ENCODE assay signal across 13 cellular contexts in the genomic region with DNA sequence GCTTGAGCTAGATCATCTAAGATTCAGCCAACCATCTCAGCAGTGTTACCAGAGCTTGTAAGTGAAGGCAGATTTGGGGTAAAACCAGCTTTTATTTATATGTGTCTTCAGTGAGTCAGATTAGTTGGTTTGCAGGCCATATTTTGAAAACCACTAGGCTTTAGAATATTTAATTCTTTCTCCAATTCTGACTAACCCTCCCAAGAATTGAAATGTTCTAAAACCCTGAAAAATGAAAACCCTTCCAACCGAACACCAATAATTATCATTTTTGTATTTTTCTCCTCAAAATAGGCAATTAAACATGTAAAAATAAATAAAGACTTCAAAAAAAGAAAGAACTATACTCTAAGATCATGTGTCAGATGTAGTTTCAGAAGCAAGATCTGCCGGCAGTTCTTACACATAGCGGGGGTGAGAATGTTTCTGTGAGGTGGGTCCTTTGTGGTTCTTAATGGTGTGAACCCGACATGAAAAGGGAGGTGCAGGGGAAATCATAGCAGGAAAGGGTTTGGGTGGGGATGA. TPM values are rescaled to one million over a fixed set of nuclear protein-coding genes. Genes with fewer than 3 reads are reported as not detected.
DNase-seq lines count a peak whose midpoint lies in the region; ATAC-seq and TF ChIP-seq lines count a peak whose summit lies in the region.
"Had no signal": no experiment of that assay in that cellular context is flagged by ENCODE, and none has a peak within 500 bp of the region (broad histone marks: within the 10 kb centered on the region; RNA-seq: fewer than 3 reads in every experiment).

No MANE protein-coding gene starts in this region.

- H2BK5ac ChIP-seq in neuronal stem cell (ENCODE audit: low read length) = no peak overlapping the region

- H3K4me3 Mint-ChIP-seq in activated CD8-positive, alpha-beta memory T cell treated with anti-CD3 and anti-CD28 coated beads, Interleukin-2, amount 10 ng/mL, durations not matched to agents 7 days and 5 days = peak overlapping the region; percentile 30
- peak overlapping the region; percentile 47 for H3K4me3 Mint-ChIP-seq in T-helper 2 cell treated with Interferon-gamma antibody and Interleukin-4, amounts not matched to agents 5 μg/mL and 100 μg/mL, for 36 hours
- H3K4me3 Mint-ChIP-seq: activated CD4-positive, alpha-beta T cell treated with anti-CD3 and anti-CD28 coated beads, Interleukin-2, amount 10 ng/mL, durations not matched to agents 7 days and 5 days had no signal

- H3K4me1 Mint-ChIP-seq in activated CD8-positive, alpha-beta memory T cell treated with anti-CD3 and anti-CD28 coated beads, Interleukin-2, amount 10 ng/mL, durations not matched to agents 7 days and 5 days = peaks cover 61% of the 10 kb centered on the region
- H3K4me1 Mint-ChIP-seq in T-helper 2 cell treated with Interferon-gamma antibody and Interleukin-4, amounts not matched to agents 5 μg/mL and 100 μg/mL, for 36 hours (ENCODE audit: low read depth) = peaks cover 25% of the 10 kb centered on the region

- H3K27ac ChIP-seq in neutrophil = peak overlapping the region; percentile 94
- no peak overlapping the region for H3K27ac ChIP-seq in colonic mucosa
- H3K27ac ChIP-seq in neuronal stem cell (replicated peaks; ENCODE audit: low read length) = no peak overlapping the region
- H3K27ac ChIP-seq: suprapubic skin had no signal

- H2AFZ ChIP-seq in neuronal stem cell (ENCODE audit: low read length) = no peak overlapping the region

- H3K4me3 ChIP-seq in neutrophil (ENCODE audit: low read depth in 1 of 2, low read length in 1 of 2) = no peak overlapping the region
- no peak overlapping the region for H3K4me3 ChIP-seq in colonic mucosa
- H3K4me3 ChIP-seq in neuronal stem cell (ENCODE audit: low read length in 2 of 2) = no peak overlapping the region
- H3K4me3 ChIP-seq: suprapubic skin had no signal

- 100% methylated on average over 1 of the region's 4 CpGs; no CpG with 5 or more reads in 1 of the 2 donors for WGBS in neuronal stem cell (ENCODE audit: extremely low coverage in 2 of 2, insufficient read length in 2 of 2, insufficient replicate concordance in 1 of 2), 2 donors

- no peak overlapping the region for H3K4me2 ChIP-seq in neuronal stem cell (ENCODE audit: insufficient read depth, low read length, poor library complexity, severe bottlenecking)

- no peak overlapping the region for H2BK12ac ChIP-seq in neuronal stem cell (ENCODE audit: low read length)

- H3K36me3 ChIP-seq in neutrophil (peaks cover 72% of the 10 kb centered on the region), colonic mucosa (no peaks in the 10 kb centered on the region), neuronal stem cell (replicated peaks in 1 of 2; ENCODE audit: control insufficient read depth in 2 of 2, insufficient read depth in 2 of 2, low read length in 2 of 2) (no peaks in the 10 kb centered on the region)
- H3K36me3 ChIP-seq: suprapubic skin had no signal

- intact Hi-C loops in colonic mucosa (cut with DNase I) = no loop called here

- peaks cover 48% of the 10 kb centered on the region for H3K36me3 Mint-ChIP-seq in activated CD8-positive, alpha-beta memory T cell treated with anti-CD3 and anti-CD28 coated beads, Interleukin-2, amount 10 ng/mL, durations not matched to agents 7 days and 5 days
- no peaks in the 10 kb centered on the region for H3K36me3 Mint-ChIP-seq in T-helper 2 cell treated with Interferon-gamma antibody and Interleukin-4, amounts not matched to agents 5 μg/mL and 100 μg/mL, for 36 hours (ENCODE audit: low read depth)

- peaks cover 50 to 56% of the 10 kb centered on the region in 2 experiments for H3K4me1 ChIP-seq in neutrophil (ENCODE audit: control insufficient read depth in 1 of 2, insufficient read depth in 1 of 2, low read depth in 1 of 2, low read length in 1 of 2)
- no peaks in the 10 kb centered on the region for H3K4me1 ChIP-seq in colonic mucosa
- H3K4me1 ChIP-seq in neuronal stem cell (ENCODE audit: control insufficient read depth in 2 of 2, insufficient read depth in 1 of 2, low read depth in 1 of 2, low read length in 2 of 2) = no peaks in the 10 kb centered on the region
- H3K4me1 ChIP-seq: suprapubic skin had no signal

- no peak overlapping the region for H4K91ac ChIP-seq in neuronal stem cell (ENCODE audit: low read depth, low read length, poor library complexity)

- no peak overlapping the region for H4K8ac ChIP-seq in neuronal stem cell (ENCODE audit: low read depth, low read length)

- no peak overlapping the region for H3K18ac ChIP-seq in neuronal stem cell (ENCODE audit: low read length)

- peak; percentile 82 for ATAC-seq in activated CD8-positive, alpha-beta memory T cell treated with anti-CD3 and anti-CD28 coated beads, Interleukin-2, amount 10 ng/mL, durations not matched to agents 7 days and 5 days
- peak; percentile 52 for ATAC-seq in GM21576 (IDR thresholded peaks at IDR 0.05; ENCODE audit: unreplicated experiment)

- no peaks in the 10 kb centered on the region for H3K27me3 ChIP-seq in neutrophil
- no peaks in the 10 kb centered on the region for H3K27me3 ChIP-seq in colonic mucosa
- H3K27me3 ChIP-seq in neuronal stem cell (ENCODE audit: control insufficient read depth in 3 of 3, insufficient read depth in 3 of 3, low read depth in 1 of 3, low read length in 3 of 3) = peaks cover 0 to 22% (median 0%) of the 10 kb centered on the region in 3 experiments
- H3K27me3 ChIP-seq: suprapubic skin had no signal

- H3K9ac ChIP-seq in colonic mucosa (ENCODE audit: low read depth in 2 of 2, low read length in 2 of 2) (no peak overlapping the region), neuronal stem cell (ENCODE audit: low read depth, low read length, poor library complexity) (no peak overlapping the region)

- H2BK15ac ChIP-seq in neuronal stem cell (ENCODE audit: low read length) = no peak overlapping the region

- CTCF ChIA-PET in activated CD8-positive, alpha-beta memory T cell treated with anti-CD3 and anti-CD28 coated beads, Interleukin-2, amount 10 ng/mL, durations not matched to agents 7 days and 5 days (lab: Charles Lee) = interaction anchor here (0.6 to 1.8 kb wide), 7 partner anchors 10 to 63 kb away, joined by 3 to 7 read pairs (median 3); no protein-coding TSS in a partner anchor

- H3K4ac ChIP-seq in neuronal stem cell (ENCODE audit: low read length) = no peak overlapping the region

- H3K79me1 ChIP-seq in neuronal stem cell (ENCODE audit: low read depth, low read length) = no peaks in the 10 kb centered on the region

- no peak overlapping the region for H2AK5ac ChIP-seq in neuronal stem cell (ENCODE audit: low read depth, low read length)

- no peaks in the 10 kb centered on the region for H3K27me3 Mint-ChIP-seq in activated CD8-positive, alpha-beta memory T cell treated with anti-CD3 and anti-CD28 coated beads, Interleukin-2, amount 10 ng/mL, durations not matched to agents 7 days and 5 days
- peaks cover 29% of the 10 kb centered on the region for H3K27me3 Mint-ChIP-seq in T-helper 2 cell treated with Interferon-gamma antibody and Interleukin-4, amounts not matched to agents 5 μg/mL and 100 μg/mL, for 36 hours (ENCODE audit: low read depth)

- no peak overlapping the region for H2BK120ac ChIP-seq in neuronal stem cell (ENCODE audit: low read depth, low read length)

- H3K9me3 Mint-ChIP-seq in activated CD8-positive, alpha-beta memory T cell treated with anti-CD3 and anti-CD28 coated beads, Interleukin-2, amount 10 ng/mL, durations not matched to agents 7 days and 5 days (ENCODE audit: low read depth) = no peaks in the 10 kb centered on the region
- no peaks in the 10 kb centered on the region for H3K9me3 Mint-ChIP-seq in T-helper 2 cell treated with Interferon-gamma antibody and Interleukin-4, amounts not matched to agents 5 μg/mL and 100 μg/mL, for 36 hours
- H3K9me3 Mint-ChIP-seq: activated CD4-positive, alpha-beta T cell treated with anti-CD3 and anti-CD28 coated beads, Interleukin-2, amount 10 ng/mL, durations not matched to agents 7 days and 5 days had no signal

- no peaks in the 10 kb centered on the region for H3K9me3 ChIP-seq in neutrophil
- no peaks in the 10 kb centered on the region for H3K9me3 ChIP-seq in colonic mucosa
- no peaks in the 10 kb centered on the region for H3K9me3 ChIP-seq in neuronal stem cell (replicated peaks in 1 of 2; ENCODE audit: control insufficient read depth in 2 of 2, insufficient read depth in 1 of 2, low read depth in 1 of 2, low read length in 2 of 2)
- H3K9me3 ChIP-seq: suprapubic skin had no signal

- TF ChIP-seq CTCF in neutrophil (IDR thresholded peaks at IDR 0.05) (no peak), colonic mucosa (IDR thresholded peaks at IDR 0.05) (no peak)

- H3K23ac ChIP-seq in neuronal stem cell (ENCODE audit: low read depth, low read length, poor library complexity) = no peak overlapping the region

- no peak overlapping the region for H3K14ac ChIP-seq in neuronal stem cell (ENCODE audit: low read length)

- peak; percentile 72 for DNase-seq in activated CD8-positive, alpha-beta memory T cell treated with anti-CD3 and anti-CD28 coated beads, Interleukin-2, amount 10 ng/mL, durations not matched to agents 7 days and 5 days
- no peak for DNase-seq in activated CD8-positive, alpha-beta memory T cell treated with anti-CD3 and anti-CD28 coated beads, Interleukin-2, amount 50 U/mL, for 4 hours
- peak; percentile 43 for DNase-seq in T-helper 2 cell treated with Interferon-gamma antibody and Interleukin-4, amounts not matched to agents 5 μg/mL and 100 μg/mL, for 36 hours (ENCODE audit: low spot score)
- DNase-seq in colonic mucosa = no peak
- no peak for DNase-seq in NOMO-1 treated with dmso at 0.1 percent for 144 hours (lab: John Stamatoyannopoulos, UW; ENCODE audit: unreplicated experiment)
- no peak for DNase-seq in neuronal stem cell (ENCODE audit: low spot score)
- DNase-seq: ACHN; activated CD4-positive, alpha-beta T cell treated with anti-CD3 and anti-CD28 coated beads, Interleukin-2, amount 10 ng/mL, durations not matched to agents 7 days and 5 days; Right ventricle myocardium superior had no signal

- peak overlapping the region; percentile 81 for H3K27ac Mint-ChIP-seq in activated CD8-positive, alpha-beta memory T cell treated with anti-CD3 and anti-CD28 coated beads, Interleukin-2, amount 10 ng/mL, durations not matched to agents 7 days and 5 days
- peak overlapping the region; percentile 53 for H3K27ac Mint-ChIP-seq in T-helper 2 cell treated with Interferon-gamma antibody and Interleukin-4, amounts not matched to agents 5 μg/mL and 100 μg/mL, for 36 hours

RNA-seq across cellular contexts. Expression of a gene that starts 14.2 kb away (rescaled TPM):
- total RNA-seq in activated CD8-positive, alpha-beta memory T cell treated with anti-CD3 and anti-CD28 coated beads, Interleukin-2, amount 10 ng/mL, durations not matched to agents 7 days and 5 days = 10 to 100 TPM; 31.8 to 42.5 TPM
- total RNA-seq in colonic mucosa = 1 to 10 TPM; 2.6 to 5.1 TPM
- polyA plus RNA-seq in neuronal stem cell (2013, experiment 1 of 2) = 0.01 TPM
- polyA plus RNA-seq in neuronal stem cell (2013, experiment 2 of 2) = 0.04 TPM
- total RNA-seq: bronchial epithelial cell had no signal

RNA-seq across cellular contexts. Expression of a gene that starts 59.5 kb away (rescaled TPM):
- not detected for total RNA-seq in activated CD8-positive, alpha-beta memory T cell treated with anti-CD3 and anti-CD28 coated beads, Interleukin-2, amount 10 ng/mL, durations not matched to agents 7 days and 5 days
- 1 to 10 TPM; 2.5 to 6.4 TPM for total RNA-seq in colonic mucosa
- polyA plus RNA-seq in neuronal stem cell (2013, experiment 1 of 2) = 5.9 TPM
- 5.9 TPM for polyA plus RNA-seq in neuronal stem cell (2013, experiment 2 of 2)
- total RNA-seq: activated CD4-positive, alpha-beta T cell treated with anti-CD3 and anti-CD28 coated beads, Interleukin-2, amount 10 ng/mL, durations not matched to agents 7 days and 5 days had no signal

Comparison
In these comparisons a context has a peak if more than half of its experiments do, and no peak if none do; other contexts are left out.
1. DNase-seq: peak in activated CD8-positive, alpha-beta memory T cell treated with anti-CD3 and anti-CD28 coated beads, Interleukin-2, amount 10 ng/mL, durations not matched to agents 7 days and 5 days (single experiment) and T-helper 2 cell treated with Interferon-gamma antibody and Interleukin-4, amounts not matched to agents 5 μg/mL and 100 μg/mL, for 36 hours (single experiment); none in activated CD8-positive, alpha-beta memory T cell treated with anti-CD3 and anti-CD28 coated beads, Interleukin-2, amount 50 U/mL, for 4 hours (single experiment), colonic mucosa (single experiment), NOMO-1 treated with dmso at 0.1 percent for 144 hours (single experiment) and neuronal stem cell (single experiment).
2. RNA of a gene that starts 14.2 kb away (total RNA-seq): 31.8 to 42.5 TPM in activated CD8-positive, alpha-beta memory T cell treated with anti-CD3 and anti-CD28 coated beads, Interleukin-2, amount 10 ng/mL, durations not matched to agents 7 days and 5 days; 2.6 to 5.1 TPM in colonic mucosa; every median in the first group is over 4 times any median in the second.